In genomic region chr5:170393958-170394357, GRCh38 we compare ENCODE assay signal across 17 cellular contexts. TPM values are rescaled to one million over a fixed set of nuclear protein-coding genes. Genes with fewer than 3 reads are reported as not detected.
DNase-seq lines count a peak whose midpoint lies in the region; ATAC-seq, FAIRE-seq and TF ChIP-seq lines count a peak whose summit lies in the region.
"Had no signal": no experiment of that assay in that cellular context is flagged by ENCODE, and none has a peak within 500 bp of the region (broad histone marks: within the 10 kb centered on the region; RNA-seq: fewer than 3 reads in every experiment).

No MANE protein-coding gene starts in this region.

- H3K4me1 Mint-ChIP-seq in stimulated activated naive CD8-positive, alpha-beta T cell treated with anti-CD3 and anti-CD28 coated beads, Interleukin-15, Interleukin-2, amounts not matched to agents 100 ng/mL and 50 ng/mL, for 24 hours (ENCODE audit: low read depth) = peaks cover 29% of the 10 kb centered on the region

- no peaks in the 10 kb centered on the region for H3K36me3 Mint-ChIP-seq in stimulated activated naive CD8-positive, alpha-beta T cell treated with anti-CD3 and anti-CD28 coated beads, Interleukin-15, Interleukin-2, amounts not matched to agents 100 ng/mL and 50 ng/mL, for 24 hours (ENCODE audit: low read depth)

- H3K4me3 Mint-ChIP-seq in stimulated activated naive CD8-positive, alpha-beta T cell treated with anti-CD3 and anti-CD28 coated beads, Interleukin-15, Interleukin-2, amounts not matched to agents 100 ng/mL and 50 ng/mL, for 24 hours = peak overlapping the region; percentile 35
- H3K4me3 Mint-ChIP-seq: activated CD4-positive, alpha-beta T cell treated with anti-CD3 and anti-CD28 coated beads for 36 hours had no signal

- no peak for FAIRE-seq in urothelium cell line (lab: Jason Lieb, UNC)

- no peak for ATAC-seq in stimulated activated naive CD8-positive, alpha-beta T cell treated with anti-CD3 and anti-CD28 coated beads, Interleukin-15, Interleukin-2, amounts not matched to agents 100 U/mL and 50 U/mL, for 24 hours
- peak; percentile 38 for ATAC-seq in left lung
- ATAC-seq in upper lobe of right lung = peak; percentile 58
- ATAC-seq in HG03159 (IDR thresholded peaks at IDR 0.05; ENCODE audit: unreplicated experiment) = no peak
- ATAC-seq in HG02763 (IDR thresholded peaks at IDR 0.05; ENCODE audit: unreplicated experiment) = no peak
- ATAC-seq: body of pancreas, psoas muscle had no signal

- peak overlapping the region; percentile 3 for H3K27ac Mint-ChIP-seq in stimulated activated naive CD8-positive, alpha-beta T cell treated with anti-CD3 and anti-CD28 coated beads, Interleukin-15, Interleukin-2, amounts not matched to agents 100 ng/mL and 50 ng/mL, for 24 hours
- H3K27ac Mint-ChIP-seq: activated CD4-positive, alpha-beta T cell treated with anti-CD3 and anti-CD28 coated beads for 36 hours had no signal

- no peaks in the 10 kb centered on the region for H3K27me3 ChIP-seq in left lung
- H3K27me3 ChIP-seq in upper lobe of right lung = peaks cover 4% of the 10 kb centered on the region
- H3K27me3 ChIP-seq: body of pancreas, esophagus squamous epithelium, tibial nerve had no signal

- no peak overlapping the region for H3K4me3 ChIP-seq in left lung
- H3K4me3 ChIP-seq in upper lobe of right lung = no peak overlapping the region
- H3K4me3 ChIP-seq: body of pancreas, esophagus squamous epithelium, psoas muscle, tibial nerve had no signal

- no peaks in the 10 kb centered on the region for H3K9me3 Mint-ChIP-seq in stimulated activated naive CD8-positive, alpha-beta T cell treated with anti-CD3 and anti-CD28 coated beads, Interleukin-15, Interleukin-2, amounts not matched to agents 100 ng/mL and 50 ng/mL, for 24 hours

- no peak for TF ChIP-seq CTCF in left lung (IDR thresholded peaks at IDR 0.05)
- TF ChIP-seq CTCF in upper lobe of right lung (IDR thresholded peaks at IDR 0.05) = no peak

- peaks cover 5% of the 10 kb centered on the region for H3K27me3 Mint-ChIP-seq in stimulated activated naive CD8-positive, alpha-beta T cell treated with anti-CD3 and anti-CD28 coated beads, Interleukin-15, Interleukin-2, amounts not matched to agents 100 ng/mL and 50 ng/mL, for 24 hours

- DNase-seq in stimulated activated naive CD8-positive, alpha-beta T cell treated with anti-CD3 and anti-CD28 coated beads, Interleukin-15, Interleukin-2, amounts not matched to agents 100 U/mL and 50 U/mL, for 24 hours = no peak
- DNase-seq in NCI-H69 (lab: John Stamatoyannopoulos, UW) (peak; percentile 27), left lung (no peak), upper lobe of right lung (no peak), urothelium cell line (ENCODE audit: low spot score) (no peak)
- DNase-seq: esophagus squamous epithelium, IMR-90, NCI-H1092, NCI-H446, psoas muscle had no signal

- H3K9me3 ChIP-seq in left lung (no peaks in the 10 kb centered on the region), upper lobe of right lung (no peaks in the 10 kb centered on the region)
- H3K9me3 ChIP-seq: body of pancreas, esophagus squamous epithelium, psoas muscle, tibial nerve had no signal

- no peaks in the 10 kb centered on the region for H3K36me3 ChIP-seq in left lung
- no peaks in the 10 kb centered on the region for H3K36me3 ChIP-seq in upper lobe of right lung
- H3K36me3 ChIP-seq: esophagus squamous epithelium, tibial nerve had no signal

- peak overlapping the region in 1 of 2 donors; percentile 5 for H3K27ac ChIP-seq in left lung
- no peak overlapping the region for H3K27ac ChIP-seq in upper lobe of right lung
- H3K27ac ChIP-seq: body of pancreas, C4-2B, psoas muscle, tibial nerve had no signal

- H3K4me1 ChIP-seq in left lung = peaks cover 0 to 7% of the 10 kb centered on the region in 2 donors
- peaks cover 3% of the 10 kb centered on the region for H3K4me1 ChIP-seq in upper lobe of right lung
- H3K4me1 ChIP-seq: body of pancreas, psoas muscle had no signal

- intact Hi-C loops in left lung (cut with DNase I) (no loop called here), upper lobe of right lung (cut with DNase I) (no loop called here)

RNA-seq across cellular contexts. Expression of gene KCNMB1, which starts 4.8 kb away (rescaled TPM):
- total RNA-seq in left lung = 1 to 10 TPM; 1.9 to 5.0 TPM
- 1.5 TPM for total RNA-seq in upper lobe of right lung
- total RNA-seq: activated CD4-positive, alpha-beta T cell treated with anti-CD3 and anti-CD28 coated beads for 36 hours; IMR-90 had no signal

Comparison
In these comparisons a context has a peak if more than half of its experiments do, and no peak if none do; other contexts are left out.
1. ATAC-seq: peak in left lung (single experiment) and upper lobe of right lung (single experiment); none in stimulated activated naive CD8-positive, alpha-beta T cell treated with anti-CD3 and anti-CD28 coated beads, Interleukin-15, Interleukin-2, amounts not matched to agents 100 U/mL and 50 U/mL, for 24 hours (single experiment), HG03159 (single experiment) and HG02763 (single experiment).